In genomic region chr5:132339502-132339901, GRCh38 we compare ENCODE assay signal across 26 cellular contexts. TPM values are rescaled to one million over a fixed set of nuclear protein-coding genes. Genes with fewer than 3 reads are reported as not detected.
"Had no signal": no experiment of that assay in that cellular context is flagged by ENCODE, and none has a peak within 500 bp of the region (broad histone marks: within the 10 kb centered on the region; RNA-seq: fewer than 3 reads in every experiment).

No MANE protein-coding gene starts in this region.

- H3K9me3 Mint-ChIP-seq: activated CD4-positive, alpha-beta memory T cell treated with anti-CD3 and anti-CD28 coated beads, Interleukin-2, amount 10 ng/mL, durations not matched to agents 7 days and 5 days; activated CD4-positive, alpha-beta T cell treated with anti-CD3 and anti-CD28 coated beads, Interleukin-2, amount 10 ng/mL, durations not matched to agents 7 days and 5 days; activated T-cell treated with anti-CD3 and anti-CD28 coated beads, Interleukin-2, amount 50 U/mL, for 4 hours; activated T-helper 17 cell treated with anti-CD3 and anti-CD28 coated beads, Interleukin-2, amount 50 U/mL, for 72 hours; effector memory CD8-positive, alpha-beta T cell had no signal

- H3K27ac Mint-ChIP-seq: activated CD4-positive, alpha-beta memory T cell treated with anti-CD3 and anti-CD28 coated beads, Interleukin-2, amount 10 ng/mL, durations not matched to agents 7 days and 5 days; activated CD4-positive, alpha-beta T cell treated with anti-CD3 and anti-CD28 coated beads, Interleukin-2, amount 10 ng/mL, durations not matched to agents 7 days and 5 days; activated naive CD8-positive, alpha-beta T cell; activated T-helper 17 cell treated with anti-CD3 and anti-CD28 coated beads, Interleukin-2, amount 50 U/mL, for 72 hours; WTC11 had no signal

- ATAC-seq: activated T-cell treated with anti-CD3 and anti-CD28 coated beads, Interleukin-2, amount 50 U/mL, for 4 hours; activated T-helper 17 cell treated with anti-CD3 and anti-CD28 coated beads, Interleukin-2, amount 50 U/mL, for 72 hours; body of pancreas; effector memory CD8-positive, alpha-beta T cell; gastroesophageal sphincter; WTC11 had no signal

- DNase-seq: activated CD4-positive, alpha-beta memory T cell treated with anti-CD3 and anti-CD28 coated beads, Interleukin-2, amount 10 ng/mL, durations not matched to agents 7 days and 5 days; activated CD4-positive, alpha-beta T cell treated with anti-CD3 and anti-CD28 coated beads for 1 hour; activated CD4-positive, alpha-beta T cell treated with anti-CD3 and anti-CD28 coated beads for 4 hours; activated CD4-positive, alpha-beta T cell treated with anti-CD3 and anti-CD28 coated beads, Interleukin-2, amount 10 ng/mL, durations not matched to agents 7 days and 5 days; activated CD4-positive, alpha-beta T cell treated with anti-CD3 and anti-CD28 coated beads, Interleukin-2, amount 50 U/mL, for 4 hours; activated effector memory CD4-positive, alpha-beta T cell treated with Interleukin-2 at 50 U/mL for 16 hours; activated gamma-delta T cell treated with Interleukin-2 at 50 U/mL for 16 hours; activated naive CD4-positive, alpha-beta T cell treated with anti-CD3 and anti-CD28 coated beads, Interleukin-2, amount 50 U/mL, for 16 hours; activated naive CD4-positive, alpha-beta T cell treated with Interleukin-2 at 50 U/mL for 16 hours; activated T-cell treated with anti-CD3 and anti-CD28 coated beads, Interleukin-2, amount 50 U/mL, for 4 hours; amygdala; aorta; body of pancreas; caudate nucleus; cortex of kidney; dermis blood vessel endothelial cell; effector CD4-positive, alpha-beta T cell; effector memory CD8-positive, alpha-beta T cell; erythroblast; foreskin melanocyte; T-helper 2 cell had no signal

- H3K27ac ChIP-seq: body of pancreas, esophagus muscularis mucosa, gastroesophageal sphincter had no signal

- H3K27me3 Mint-ChIP-seq: activated CD4-positive, alpha-beta memory T cell treated with anti-CD3 and anti-CD28 coated beads, Interleukin-2, amount 10 ng/mL, durations not matched to agents 7 days and 5 days; activated CD4-positive, alpha-beta T cell treated with anti-CD3 and anti-CD28 coated beads, Interleukin-2, amount 10 ng/mL, durations not matched to agents 7 days and 5 days; activated naive CD8-positive, alpha-beta T cell; activated T-helper 17 cell treated with anti-CD3 and anti-CD28 coated beads, Interleukin-2, amount 50 U/mL, for 72 hours; effector memory CD8-positive, alpha-beta T cell had no signal

- H3K4me3 Mint-ChIP-seq: activated CD4-positive, alpha-beta memory T cell treated with anti-CD3 and anti-CD28 coated beads, Interleukin-2, amount 10 ng/mL, durations not matched to agents 7 days and 5 days; activated CD4-positive, alpha-beta T cell treated with anti-CD3 and anti-CD28 coated beads, Interleukin-2, amount 10 ng/mL, durations not matched to agents 7 days and 5 days; activated naive CD8-positive, alpha-beta T cell; activated T-cell treated with anti-CD3 and anti-CD28 coated beads, Interleukin-2, amount 50 U/mL, for 4 hours; activated T-helper 17 cell treated with anti-CD3 and anti-CD28 coated beads, Interleukin-2, amount 50 U/mL, for 72 hours; effector memory CD8-positive, alpha-beta T cell; WTC11 had no signal

RNA-seq across cellular contexts. Expression of gene SLC22A4, which starts 45.3 kb away (rescaled TPM):
- total RNA-seq: activated CD4-positive, alpha-beta T cell treated with anti-CD3 and anti-CD28 coated beads, Interleukin-2, amount 10 ng/mL, durations not matched to agents 7 days and 5 days; body of pancreas had no signal
